In genomic region chr2:76610451-76610850, GRCh38 we compare ENCODE assay signal across 22 cellular contexts.
"Had no signal": no experiment of that assay in that cellular context is flagged by ENCODE, and none has a peak within 500 bp of the region (broad histone marks: within the 10 kb centered on the region; RNA-seq: fewer than 3 reads in every experiment).

No MANE protein-coding gene starts in this region.

- H3K9ac ChIP-seq: SK-N-SH had no signal

- H3K4me3 ChIP-seq: MG63 had no signal

- DNase-seq: IMR-90, Karpas-422, KG1, MG63, NCI-H1092, NCI-H1436, NCI-H187, NCI-H2029, NCI-H2081 treated with DMSO at 0.1 percent for 48 hours, NCI-H2171, NCI-H226, NCI-H446, NCI-H510A, NCI-H524 treated with DMSO at 0.1 percent for 48 hours, NCI-H69, NCI-H774, Right ventricle myocardium superior, RPMI8226, SK-N-SH, SW 1271 had no signal

- H3K9me3 ChIP-seq: MG63, SK-N-SH had no signal

- H3K36me3 ChIP-seq: MG63 had no signal

- FAIRE-seq: HepG2, RCC 7860 had no signal

- H3K27me3 ChIP-seq: MG63 had no signal

- ATAC-seq: HepG2 had no signal

- H3K4me2 ChIP-seq: SK-N-SH had no signal
